ENCODE assay signal across 9 cellular contexts in genomic region chr5:69105996-69106906, GRCh38. TPM values are rescaled to one million over a fixed set of nuclear protein-coding genes. Genes with fewer than 3 reads are reported as not detected.
DNase-seq lines count a peak whose midpoint lies in the region; ATAC-seq and TF ChIP-seq lines count a peak whose summit lies in the region.
"Had no signal": no experiment of that assay in that cellular context is flagged by ENCODE, and none has a peak within 500 bp of the region (broad histone marks: within the 10 kb centered on the region; RNA-seq: fewer than 3 reads in every experiment).

No MANE protein-coding gene starts in this region.

- peak overlapping the region in 4 of 11 experiments; percentile 20 to 62 (median 34); a peak in 4 of 22 replicates for H3K9ac ChIP-seq in BLaER1 treated with 17β-estradiol and CSF1 and Interleukin-3, amounts not matched to agents 10 nM and 100 nM
- H3K9ac ChIP-seq: KMS-11 had no signal

- H4K20me1 ChIP-seq in BLaER1 treated with 17β-estradiol and CSF1 and Interleukin-3, amounts not matched to agents 10 nM and 100 nM: peaks cover 0 to 11% (median 6%) of the 10 kb centered on the region in 11 experiments; a peak in 7 of 22 replicates

- no peak overlapping the region for H3K4me3 ChIP-seq in BLaER1 treated with 17β-estradiol and CSF1 and Interleukin-3, amounts not matched to agents 10 nM and 100 nM

- peaks cover 0 to 33% (median 29%) of the 10 kb centered on the region in 11 experiments; a peak in 20 of 22 replicates for H3K9me3 ChIP-seq in BLaER1 treated with 17β-estradiol and CSF1 and Interleukin-3, amounts not matched to agents 10 nM and 100 nM (replicated peaks in 1 of 11)

- no peak overlapping the region for H3K4me3 Mint-ChIP-seq in mesothelial cell of epicardium

- no peaks in the 10 kb centered on the region for H3K27me3 ChIP-seq in BLaER1 treated with 17β-estradiol and CSF1 and Interleukin-3, amounts not matched to agents 10 nM and 100 nM

- peaks cover 48% of the 10 kb centered on the region for H3K36me3 Mint-ChIP-seq in mesothelial cell of epicardium

- H3K9me3 Mint-ChIP-seq in mesothelial cell of epicardium: peaks cover 13% of the 10 kb centered on the region

- no peak for TF ChIP-seq CTCF in mesothelial cell of epicardium (IDR thresholded peaks at IDR 0.05; ENCODE audit: unreplicated experiment)

- H3K4me1 Mint-ChIP-seq in mesothelial cell of epicardium: no peaks in the 10 kb centered on the region

- H3K27ac ChIP-seq in BLaER1 treated with 17β-estradiol and CSF1 and Interleukin-3, amounts not matched to agents 10 nM and 100 nM: peak overlapping the region in 8 of 11 experiments; percentile 31 to 79 (median 56); a peak in 13 of 22 replicates
- H3K27ac ChIP-seq: KMS-11 had no signal

- H3K27ac Mint-ChIP-seq in mesothelial cell of epicardium: no peak overlapping the region

- peaks cover 0 to 21% (median 13%) of the 10 kb centered on the region in 10 experiments; a peak in 12 of 20 replicates for H3K4me1 ChIP-seq in BLaER1 treated with 17β-estradiol and CSF1 and Interleukin-3, amounts not matched to agents 10 nM and 100 nM

- peak overlapping the region in 6 of 11 experiments; percentile 21 to 68 (median 52); a peak in 11 of 22 replicates for H3K4me2 ChIP-seq in BLaER1 treated with 17β-estradiol and CSF1 and Interleukin-3, amounts not matched to agents 10 nM and 100 nM
- H3K4me2 ChIP-seq: KMS-11 had no signal

- ATAC-seq in GM19395 (IDR thresholded peaks at IDR 0.05; ENCODE audit: unreplicated experiment) (peak; percentile 84), HG03139 (IDR thresholded peaks at IDR 0.05; ENCODE audit: unreplicated experiment) (peak; percentile 68)

- peak; percentile 93 for DNase-seq in SIG-M5 treated with dmso at 0.1 percent for 504 hours (lab: John Stamatoyannopoulos, UW; ENCODE audit: unreplicated experiment)
- DNase-seq in stimulated activated CD4-positive, alpha-beta T cell treated with anti-CD3 and anti-CD28 coated beads, Interleukin-15, amount 100 ng/mL, for 24 hours: no peak
- no peak for DNase-seq in mesothelial cell of epicardium (ENCODE audit: low spot score in 2 of 2, unreplicated experiment in 2 of 2)
- no peak for DNase-seq in activated CD4-positive, CD25-positive, alpha-beta regulatory T cell treated with anti-CD3 and anti-CD28 coated beads, Interleukin-2, amount 50 U/mL, for 72 hours
- no peak for DNase-seq in activated CD8-positive, alpha-beta memory T cell treated with anti-CD3 and anti-CD28 coated beads, Interleukin-2, amount 50 U/mL, for 48 hours

- no peaks in the 10 kb centered on the region for H3K27me3 Mint-ChIP-seq in mesothelial cell of epicardium (ENCODE audit: low read depth)

- H3K36me3 ChIP-seq in BLaER1 treated with 17β-estradiol and CSF1 and Interleukin-3, amounts not matched to agents 10 nM and 100 nM: peaks cover 77 to 99% (median 93%) of the 10 kb centered on the region in 11 experiments

RNA-seq across cellular contexts. Expression of gene SLC30A5, which starts 12.4 kb away (rescaled TPM):
- total RNA-seq in mesothelial cell of epicardium: 49.0 to 57.5 TPM (median 56.0 TPM) in 3 replicates
